8 cellular contexts compared by ENCODE assay signal in the genomic region with DNA sequence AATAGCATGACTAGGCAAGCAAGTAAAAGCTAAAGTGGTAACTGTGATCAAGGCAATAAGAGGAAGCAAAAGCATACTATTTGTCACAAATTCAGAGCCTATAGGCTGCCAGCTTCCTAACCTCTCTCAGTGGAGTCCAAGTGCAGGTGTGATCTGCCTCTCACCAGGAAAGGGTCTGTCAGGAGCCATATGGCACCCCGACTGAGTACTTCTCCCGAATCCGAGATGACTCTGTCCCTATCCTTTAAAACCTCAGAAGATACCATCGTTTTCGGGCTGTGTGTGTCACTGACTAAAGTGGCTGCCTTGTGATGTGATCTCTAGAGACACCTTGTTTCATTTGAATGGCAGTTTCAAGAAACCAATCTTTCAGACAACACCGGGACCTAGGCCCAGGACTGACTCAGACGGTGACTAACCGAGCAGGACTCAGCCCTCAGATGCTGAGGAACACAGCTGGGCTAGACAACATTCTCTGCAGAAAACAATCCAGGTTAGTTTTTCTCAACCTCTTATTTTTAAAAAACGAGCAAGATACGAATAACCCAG.
A peak's percentile ranks its signal among the peaks of the same experiment; 100 is the strongest.
DNase-seq lines count a peak whose midpoint lies in the region; ATAC-seq and TF ChIP-seq lines count a peak whose summit lies in the region.

No MANE protein-coding gene starts in this region.

- no peak for TF ChIP-seq CTCF in glutamatergic neuron (IDR thresholded peaks at IDR 0.05; ENCODE audit: partially characterized antibody, unreplicated experiment)

- ATAC-seq in HG03439 (IDR thresholded peaks at IDR 0.05; ENCODE audit: unreplicated experiment): peak; percentile 51
- peak; percentile 95 for ATAC-seq in stimulated activated naive CD8-positive, alpha-beta T cell treated with anti-CD3 and anti-CD28 coated beads, Interleukin-15, Interleukin-2, amounts not matched to agents 100 U/mL and 50 U/mL, for 24 hours

- peak overlapping the region; percentile 47 for H3K4me3 Mint-ChIP-seq in glutamatergic neuron (ENCODE audit: unreplicated experiment)

- H3K27ac Mint-ChIP-seq in glutamatergic neuron (ENCODE audit: unreplicated experiment): peak overlapping the region; percentile 82

- DNase-seq in AG20443 (ENCODE audit: low spot score) (peak; percentile 76), GM19240 (ENCODE audit: insufficient read length, low spot score) (peak; percentile 51), glutamatergic neuron (no peak), hippocampal formation (lab: John Stamatoyannopoulos, UW) (no peak), midbrain (lab: John Stamatoyannopoulos, UW) (no peak)
- DNase-seq in activated CD8-positive, alpha-beta memory T cell treated with anti-CD3 and anti-CD28 coated beads, Interleukin-2, amount 50 U/mL, for 4 hours: peak; percentile 44
- no peak for DNase-seq in stimulated activated naive CD8-positive, alpha-beta T cell treated with anti-CD3 and anti-CD28 coated beads, Interleukin-15, Interleukin-2, amounts not matched to agents 100 U/mL and 50 U/mL, for 24 hours

- peaks cover 1% of the 10 kb centered on the region for H3K9me3 Mint-ChIP-seq in glutamatergic neuron (ENCODE audit: unreplicated experiment)

- no peaks in the 10 kb centered on the region for H3K36me3 Mint-ChIP-seq in glutamatergic neuron (ENCODE audit: unreplicated experiment)

- peaks cover 49% of the 10 kb centered on the region for H3K4me1 Mint-ChIP-seq in glutamatergic neuron (ENCODE audit: low read depth, unreplicated experiment)

- H3K27me3 Mint-ChIP-seq in glutamatergic neuron (ENCODE audit: unreplicated experiment): peaks cover 4% of the 10 kb centered on the region

Comparison
In these comparisons a context has a peak if more than half of its experiments do, and no peak if none do; other contexts are left out.
1. DNase-seq: peak in AG20443 (single experiment), GM19240 (single experiment) and activated CD8-positive, alpha-beta memory T cell treated with anti-CD3 and anti-CD28 coated beads, Interleukin-2, amount 50 U/mL, for 4 hours (single experiment); none in glutamatergic neuron (single experiment), stimulated activated naive CD8-positive, alpha-beta T cell treated with anti-CD3 and anti-CD28 coated beads, Interleukin-15, Interleukin-2, amounts not matched to agents 100 U/mL and 50 U/mL, for 24 hours (single experiment), hippocampal formation (0 of 2) and midbrain (single experiment).